Comparison of ENCODE assay signal across 1 cellular context in the genomic region with DNA sequence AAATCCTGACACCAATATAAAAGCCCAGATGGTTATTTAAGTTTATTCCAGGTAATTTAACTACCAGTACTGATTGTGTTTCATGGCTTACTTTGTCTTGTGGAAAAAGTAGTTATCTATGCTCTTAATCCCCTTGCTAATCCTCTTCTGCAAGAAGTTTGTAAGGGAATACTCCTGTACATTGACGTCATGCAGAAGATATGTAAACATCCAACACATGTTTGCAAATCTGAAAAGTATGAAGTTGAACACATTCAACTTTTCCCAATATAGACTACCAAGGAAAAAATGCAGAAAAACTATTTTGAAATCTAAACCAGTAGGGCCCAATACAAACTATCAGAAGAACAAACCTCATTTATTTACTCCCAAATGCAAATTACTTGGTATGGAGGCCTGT.
TF ChIP-seq lines count a peak whose summit lies in the region.

No MANE protein-coding gene starts in this region.

TF ChIP-seq in HEK293, 187 proteins besides CTCF, POLR2A, EP300 and RAD21 (continued from another document and continues in another):
- TF ChIP-seq, protein P1, sequence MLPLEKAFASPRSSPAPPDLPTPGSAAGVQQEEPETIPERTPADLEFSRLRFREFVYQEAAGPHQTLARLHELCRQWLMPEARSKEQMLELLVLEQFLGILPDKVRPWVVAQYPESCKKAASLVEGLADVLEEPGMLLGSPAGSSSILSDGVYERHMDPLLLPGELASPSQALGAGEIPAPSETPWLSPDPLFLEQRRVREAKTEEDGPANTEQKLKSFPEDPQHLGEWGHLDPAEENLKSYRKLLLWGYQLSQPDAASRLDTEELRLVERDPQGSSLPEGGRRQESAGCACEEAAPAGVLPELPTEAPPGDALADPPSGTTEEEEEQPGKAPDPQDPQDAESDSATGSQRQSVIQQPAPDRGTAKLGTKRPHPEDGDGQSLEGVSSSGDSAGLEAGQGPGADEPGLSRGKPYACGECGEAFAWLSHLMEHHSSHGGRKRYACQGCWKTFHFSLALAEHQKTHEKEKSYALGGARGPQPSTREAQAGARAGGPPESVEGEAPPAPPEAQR (tag by site-specific recombination; IDR thresholded peaks at IDR 0.05), result no peak
- TF ChIP-seq, protein P2, sequence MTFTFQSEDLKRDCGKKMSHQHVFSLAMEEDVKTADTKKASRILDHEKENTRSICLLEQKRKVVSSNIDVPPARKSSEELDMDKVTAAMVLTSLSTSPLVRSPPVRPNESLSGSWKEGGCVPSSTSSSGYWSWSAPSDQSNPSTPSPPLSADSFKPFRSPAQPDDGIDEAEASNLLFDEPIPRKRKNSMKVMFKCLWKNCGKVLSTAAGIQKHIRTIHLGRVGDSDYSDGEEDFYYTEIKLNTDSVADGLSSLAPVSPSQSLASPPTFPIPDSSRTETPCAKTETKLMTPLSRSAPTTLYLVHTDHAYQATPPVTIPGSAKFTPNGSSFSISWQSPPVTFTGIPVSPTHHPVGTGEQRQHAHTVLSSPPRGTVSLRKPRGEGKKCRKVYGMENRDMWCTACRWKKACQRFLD (tag by site-specific recombination; IDR thresholded peaks at IDR 0.05), result no peak
- TF ChIP-seq ZNF626 (tag by site-specific recombination; IDR thresholded peaks at IDR 0.05) (no peak), ZNF266 (tag by site-specific recombination; IDR thresholded peaks at IDR 0.05; ENCODE audit: low read depth) (no peak), ZNF571 (tag by site-specific recombination; IDR thresholded peaks at IDR 0.05) (no peak), ZNF529 (tag by site-specific recombination; IDR thresholded peaks at IDR 0.05; ENCODE audit: insufficient replicate concordance) (no peak), ZNF692 (tag by site-specific recombination; IDR thresholded peaks at IDR 0.05) (peak; percentile 54; the same call in 1 of the 2 replicates), ZNF146 (tag by site-specific recombination; IDR thresholded peaks at IDR 0.05) (no peak), MZF1 (tag by site-specific recombination; IDR thresholded peaks at IDR 0.05; ENCODE audit: borderline replicate concordance) (peak; percentile 79), ZNF658 (tag by site-specific recombination; IDR thresholded peaks at IDR 0.05) (no peak), ZNF404 (tag by site-specific recombination; IDR thresholded peaks at IDR 0.05) (no peak), SCRT2 (tag by site-specific recombination; IDR thresholded peaks at IDR 0.05) (0 out of 2 replicates have a peak, but pooled peaks have one; percentile 18), ZNF202 (tag by site-specific recombination; IDR thresholded peaks at IDR 0.05; ENCODE audit: borderline replicate concordance) (no peak), ZNF174 (tag by site-specific recombination; IDR thresholded peaks at IDR 0.05) (no peak), ZXDB (tag by site-specific recombination; IDR thresholded peaks at IDR 0.05) (peak; percentile 77), ZFP69B (tag by site-specific recombination; IDR thresholded peaks at IDR 0.05) (no peak), PATZ1 (tag by site-specific recombination; IDR thresholded peaks at IDR 0.05) (no peak), ZBTB1 (tag by site-specific recombination; IDR thresholded peaks at IDR 0.05) (0 out of 2 replicates have a peak, but pooled peaks have one; percentile 19), ZNF391 (tag by site-specific recombination; IDR thresholded peaks at IDR 0.05; ENCODE audit: borderline replicate concordance, low read depth) (0 out of 2 replicates have a peak, but pooled peaks have one; percentile 68), ZNF423 (tag by site-specific recombination; IDR thresholded peaks at IDR 0.05) (no peak), ZNF488 (tag by site-specific recombination; IDR thresholded peaks at IDR 0.05) (no peak), REST (tag by site-specific recombination; IDR thresholded peaks at IDR 0.05) (no peak), GLIS1 (tag by site-specific recombination; IDR thresholded peaks at IDR 0.05) (peak; percentile 26; the same call in 1 of the 2 replicates), ZNF398 (tag by site-specific recombination; IDR thresholded peaks at IDR 0.05) (no peak), ZNF510 (tag by site-specific recombination; IDR thresholded peaks at IDR 0.05; ENCODE audit: insufficient replicate concordance) (no peak), ZNF677 (tag by site-specific recombination; IDR thresholded peaks at IDR 0.05) (no peak), HOXD13 (CRISPR knock-in tag; IDR thresholded peaks at IDR 0.05; ENCODE audit: borderline replicate concordance) (no peak), ZFHX2 (tag by site-specific recombination; conservative IDR thresholded peaks at IDR 0.05) (no peak), ZNF585B (tag by site-specific recombination; IDR thresholded peaks at IDR 0.05) (no peak), ZFP3 (tag by site-specific recombination; IDR thresholded peaks at IDR 0.05; ENCODE audit: low read depth) (no peak), ZNF792 (tag by site-specific recombination; IDR thresholded peaks at IDR 0.05) (no peak)
- TF ChIP-seq, protein P3, sequence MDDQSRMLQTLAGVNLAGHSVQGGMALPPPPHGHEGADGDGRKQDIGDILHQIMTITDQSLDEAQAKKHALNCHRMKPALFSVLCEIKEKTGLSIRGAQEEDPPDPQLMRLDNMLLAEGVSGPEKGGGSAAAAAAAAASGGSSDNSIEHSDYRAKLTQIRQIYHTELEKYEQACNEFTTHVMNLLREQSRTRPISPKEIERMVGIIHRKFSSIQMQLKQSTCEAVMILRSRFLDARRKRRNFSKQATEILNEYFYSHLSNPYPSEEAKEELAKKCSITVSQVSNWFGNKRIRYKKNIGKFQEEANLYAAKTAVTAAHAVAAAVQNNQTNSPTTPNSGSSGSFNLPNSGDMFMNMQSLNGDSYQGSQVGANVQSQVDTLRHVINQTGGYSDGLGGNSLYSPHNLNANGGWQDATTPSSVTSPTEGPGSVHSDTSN (CRISPR knock-in tag; IDR thresholded peaks at IDR 0.05), result no peak
- TF ChIP-seq, protein P4, sequence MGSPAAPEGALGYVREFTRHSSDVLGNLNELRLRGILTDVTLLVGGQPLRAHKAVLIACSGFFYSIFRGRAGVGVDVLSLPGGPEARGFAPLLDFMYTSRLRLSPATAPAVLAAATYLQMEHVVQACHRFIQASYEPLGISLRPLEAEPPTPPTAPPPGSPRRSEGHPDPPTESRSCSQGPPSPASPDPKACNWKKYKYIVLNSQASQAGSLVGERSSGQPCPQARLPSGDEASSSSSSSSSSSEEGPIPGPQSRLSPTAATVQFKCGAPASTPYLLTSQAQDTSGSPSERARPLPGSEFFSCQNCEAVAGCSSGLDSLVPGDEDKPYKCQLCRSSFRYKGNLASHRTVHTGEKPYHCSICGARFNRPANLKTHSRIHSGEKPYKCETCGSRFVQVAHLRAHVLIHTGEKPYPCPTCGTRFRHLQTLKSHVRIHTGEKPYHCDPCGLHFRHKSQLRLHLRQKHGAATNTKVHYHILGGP (tag by site-specific recombination; IDR thresholded peaks at IDR 0.05), result 0 out of 2 replicates have a peak, but pooled peaks have one; percentile 34
- TF ChIP-seq, protein P5, sequence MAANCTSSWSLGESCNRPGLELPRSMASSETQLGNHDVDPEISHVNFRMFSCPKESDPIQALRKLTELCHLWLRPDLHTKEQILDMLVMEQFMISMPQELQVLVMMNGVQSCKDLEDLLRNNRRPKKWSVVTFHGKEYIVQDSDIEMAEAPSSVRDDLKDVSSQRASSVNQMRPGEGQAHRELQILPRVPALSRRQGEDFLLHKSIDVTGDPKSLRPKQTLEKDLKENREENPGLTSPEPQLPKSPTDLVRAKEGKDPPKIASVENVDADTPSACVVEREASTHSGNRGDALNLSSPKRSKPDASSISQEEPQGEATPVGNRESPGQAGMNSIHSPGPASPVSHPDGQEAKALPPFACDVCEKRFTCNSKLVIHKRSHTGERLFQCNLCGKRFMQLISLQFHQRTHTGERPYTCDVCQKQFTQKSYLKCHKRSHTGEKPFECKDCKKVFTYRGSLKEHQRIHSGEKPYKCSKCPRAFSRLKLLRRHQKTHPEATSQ (tag by site-specific recombination; IDR thresholded peaks at IDR 0.05), result no peak
- TF ChIP-seq, protein P6, sequence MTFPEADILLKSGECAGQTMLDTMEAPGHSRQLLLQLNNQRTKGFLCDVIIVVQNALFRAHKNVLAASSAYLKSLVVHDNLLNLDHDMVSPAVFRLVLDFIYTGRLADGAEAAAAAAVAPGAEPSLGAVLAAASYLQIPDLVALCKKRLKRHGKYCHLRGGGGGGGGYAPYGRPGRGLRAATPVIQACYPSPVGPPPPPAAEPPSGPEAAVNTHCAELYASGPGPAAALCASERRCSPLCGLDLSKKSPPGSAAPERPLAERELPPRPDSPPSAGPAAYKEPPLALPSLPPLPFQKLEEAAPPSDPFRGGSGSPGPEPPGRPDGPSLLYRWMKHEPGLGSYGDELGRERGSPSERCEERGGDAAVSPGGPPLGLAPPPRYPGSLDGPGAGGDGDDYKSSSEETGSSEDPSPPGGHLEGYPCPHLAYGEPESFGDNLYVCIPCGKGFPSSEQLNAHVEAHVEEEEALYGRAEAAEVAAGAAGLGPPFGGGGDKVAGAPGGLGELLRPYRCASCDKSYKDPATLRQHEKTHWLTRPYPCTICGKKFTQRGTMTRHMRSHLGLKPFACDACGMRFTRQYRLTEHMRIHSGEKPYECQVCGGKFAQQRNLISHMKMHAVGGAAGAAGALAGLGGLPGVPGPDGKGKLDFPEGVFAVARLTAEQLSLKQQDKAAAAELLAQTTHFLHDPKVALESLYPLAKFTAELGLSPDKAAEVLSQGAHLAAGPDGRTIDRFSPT (tag by site-specific recombination; IDR thresholded peaks at IDR 0.05), result no peak
